ENCODE assay signal across 1 cellular context in the genomic region with DNA sequence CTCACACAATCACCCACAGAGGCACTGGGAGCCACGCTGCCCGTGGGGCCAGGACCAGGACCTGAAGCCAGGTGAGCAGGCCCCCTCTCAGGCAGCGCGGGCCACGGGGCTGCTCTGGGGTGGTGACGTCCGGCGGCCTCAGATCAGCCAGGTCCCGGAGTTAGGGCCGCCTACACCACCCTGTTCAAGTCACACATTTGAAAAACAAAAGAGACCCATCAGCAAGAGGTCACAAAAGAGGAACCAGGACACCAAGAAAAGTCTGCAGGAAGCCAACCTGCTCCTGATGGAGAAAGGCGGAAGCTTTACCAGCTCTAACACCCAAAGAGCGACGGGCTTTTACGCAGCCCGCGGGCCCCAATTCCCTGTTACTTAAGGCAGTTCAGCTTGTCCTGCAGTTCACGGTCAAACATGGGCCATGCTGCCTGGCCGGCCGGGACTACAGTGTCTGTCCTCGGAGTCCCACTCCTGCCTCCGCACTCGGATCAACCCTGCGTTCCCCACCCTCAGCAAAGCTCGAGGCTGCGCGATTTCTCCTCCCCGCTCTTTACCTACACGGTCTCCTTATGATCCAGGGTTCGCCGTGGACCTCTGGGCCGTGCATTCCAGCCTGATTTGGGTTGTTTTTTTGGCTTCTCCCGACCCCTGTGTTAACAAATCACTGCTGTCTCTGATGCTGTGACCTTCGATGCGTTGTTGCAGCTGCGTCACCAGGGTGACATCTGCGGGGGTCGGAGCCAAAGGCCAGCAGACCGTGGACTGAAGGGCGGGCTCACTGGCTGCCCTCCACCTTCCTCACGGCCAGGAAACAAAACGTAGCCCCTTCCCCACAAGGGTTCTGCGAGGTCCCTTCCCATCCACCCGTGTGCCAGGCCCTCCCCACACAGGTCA.
TF ChIP-seq lines count a peak whose summit lies in the region.

No MANE protein-coding gene starts in this region.

TF ChIP-seq in GM23338, 12 proteins besides CTCF, POLR2A, EP300 and RAD21 (continued from another document):
- TF ChIP-seq, protein P1, sequence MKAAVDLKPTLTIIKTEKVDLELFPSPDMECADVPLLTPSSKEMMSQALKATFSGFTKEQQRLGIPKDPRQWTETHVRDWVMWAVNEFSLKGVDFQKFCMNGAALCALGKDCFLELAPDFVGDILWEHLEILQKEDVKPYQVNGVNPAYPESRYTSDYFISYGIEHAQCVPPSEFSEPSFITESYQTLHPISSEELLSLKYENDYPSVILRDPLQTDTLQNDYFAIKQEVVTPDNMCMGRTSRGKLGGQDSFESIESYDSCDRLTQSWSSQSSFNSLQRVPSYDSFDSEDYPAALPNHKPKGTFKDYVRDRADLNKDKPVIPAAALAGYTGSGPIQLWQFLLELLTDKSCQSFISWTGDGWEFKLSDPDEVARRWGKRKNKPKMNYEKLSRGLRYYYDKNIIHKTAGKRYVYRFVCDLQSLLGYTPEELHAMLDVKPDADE (IDR thresholded peaks at IDR 0.05) = no peak
- TF ChIP-seq EZH2phosphoT487 (IDR thresholded peaks at IDR 0.05; ENCODE audit: unreplicated experiment) = no peak
- TF ChIP-seq REST (IDR thresholded peaks at IDR 0.05; ENCODE audit: unreplicated experiment) = no peak
- TF ChIP-seq NANOG (IDR thresholded peaks at IDR 0.05; ENCODE audit: borderline replicate concordance) = no peak
- TF ChIP-seq, protein P2, sequence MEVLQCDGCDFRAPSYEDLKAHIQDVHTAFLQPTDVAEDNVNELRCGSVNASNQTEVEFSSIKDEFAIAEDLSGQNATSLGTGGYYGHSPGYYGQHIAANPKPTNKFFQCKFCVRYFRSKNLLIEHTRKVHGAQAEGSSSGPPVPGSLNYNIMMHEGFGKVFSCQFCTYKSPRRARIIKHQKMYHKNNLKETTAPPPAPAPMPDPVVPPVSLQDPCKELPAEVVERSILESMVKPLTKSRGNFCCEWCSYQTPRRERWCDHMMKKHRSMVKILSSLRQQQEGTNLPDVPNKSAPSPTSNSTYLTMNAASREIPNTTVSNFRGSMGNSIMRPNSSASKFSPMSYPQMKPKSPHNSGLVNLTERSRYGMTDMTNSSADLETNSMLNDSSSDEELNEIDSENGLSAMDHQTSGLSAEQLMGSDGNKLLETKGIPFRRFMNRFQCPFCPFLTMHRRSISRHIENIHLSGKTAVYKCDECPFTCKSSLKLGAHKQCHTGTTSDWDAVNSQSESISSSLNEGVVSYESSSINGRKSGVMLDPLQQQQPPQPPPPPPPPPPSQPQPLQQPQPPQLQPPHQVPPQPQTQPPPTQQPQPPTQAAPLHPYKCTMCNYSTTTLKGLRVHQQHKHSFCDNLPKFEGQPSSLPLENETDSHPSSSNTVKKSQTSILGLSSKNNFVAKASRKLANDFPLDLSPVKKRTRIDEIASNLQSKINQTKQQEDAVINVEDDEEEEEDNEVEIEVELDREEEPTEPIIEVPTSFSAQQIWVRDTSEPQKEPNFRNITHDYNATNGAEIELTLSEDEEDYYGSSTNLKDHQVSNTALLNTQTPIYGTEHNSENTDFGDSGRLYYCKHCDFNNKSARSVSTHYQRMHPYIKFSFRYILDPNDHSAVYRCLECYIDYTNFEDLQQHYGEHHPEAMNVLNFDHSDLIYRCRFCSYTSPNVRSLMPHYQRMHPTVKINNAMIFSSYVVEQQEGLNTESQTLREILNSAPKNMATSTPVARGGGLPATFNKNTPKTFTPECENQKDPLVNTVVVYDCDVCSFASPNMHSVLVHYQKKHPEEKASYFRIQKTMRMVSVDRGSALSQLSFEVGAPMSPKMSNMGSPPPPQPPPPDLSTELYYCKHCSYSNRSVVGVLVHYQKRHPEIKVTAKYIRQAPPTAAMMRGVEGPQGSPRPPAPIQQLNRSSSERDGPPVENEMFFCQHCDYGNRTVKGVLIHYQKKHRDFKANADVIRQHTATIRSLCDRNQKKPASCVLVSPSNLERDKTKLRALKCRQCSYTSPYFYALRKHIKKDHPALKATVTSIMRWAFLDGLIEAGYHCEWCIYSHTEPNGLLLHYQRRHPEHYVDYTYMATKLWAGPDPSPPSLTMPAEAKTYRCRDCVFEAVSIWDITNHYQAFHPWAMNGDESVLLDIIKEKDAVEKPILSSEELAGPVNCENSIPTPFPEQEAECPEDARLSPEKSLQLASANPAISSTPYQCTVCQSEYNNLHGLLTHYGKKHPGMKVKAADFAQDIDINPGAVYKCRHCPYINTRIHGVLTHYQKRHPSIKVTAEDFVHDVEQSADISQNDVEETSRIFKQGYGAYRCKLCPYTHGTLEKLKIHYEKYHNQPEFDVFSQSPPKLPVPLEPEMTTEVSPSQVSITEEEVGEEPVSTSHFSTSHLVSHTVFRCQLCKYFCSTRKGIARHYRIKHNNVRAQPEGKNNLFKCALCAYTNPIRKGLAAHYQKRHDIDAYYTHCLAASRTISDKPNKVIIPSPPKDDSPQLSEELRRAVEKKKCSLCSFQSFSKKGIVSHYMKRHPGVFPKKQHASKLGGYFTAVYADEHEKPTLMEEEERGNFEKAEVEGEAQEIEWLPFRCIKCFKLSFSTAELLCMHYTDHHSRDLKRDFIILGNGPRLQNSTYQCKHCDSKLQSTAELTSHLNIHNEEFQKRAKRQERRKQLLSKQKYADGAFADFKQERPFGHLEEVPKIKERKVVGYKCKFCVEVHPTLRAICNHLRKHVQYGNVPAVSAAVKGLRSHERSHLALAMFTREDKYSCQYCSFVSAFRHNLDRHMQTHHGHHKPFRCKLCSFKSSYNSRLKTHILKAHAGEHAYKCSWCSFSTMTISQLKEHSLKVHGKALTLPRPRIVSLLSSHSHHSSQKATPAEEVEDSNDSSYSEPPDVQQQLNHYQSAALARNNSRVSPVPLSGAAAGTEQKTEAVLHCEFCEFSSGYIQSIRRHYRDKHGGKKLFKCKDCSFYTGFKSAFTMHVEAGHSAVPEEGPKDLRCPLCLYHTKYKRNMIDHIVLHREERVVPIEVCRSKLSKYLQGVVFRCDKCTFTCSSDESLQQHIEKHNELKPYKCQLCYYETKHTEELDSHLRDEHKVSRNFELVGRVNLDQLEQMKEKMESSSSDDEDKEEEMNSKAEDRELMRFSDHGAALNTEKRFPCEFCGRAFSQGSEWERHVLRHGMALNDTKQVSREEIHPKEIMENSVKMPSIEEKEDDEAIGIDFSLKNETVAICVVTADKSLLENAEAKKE (CRISPR knock-in tag; IDR thresholded peaks at IDR 0.05) = no peak
